14 cellular contexts compared by ENCODE assay signal in the genomic region with DNA sequence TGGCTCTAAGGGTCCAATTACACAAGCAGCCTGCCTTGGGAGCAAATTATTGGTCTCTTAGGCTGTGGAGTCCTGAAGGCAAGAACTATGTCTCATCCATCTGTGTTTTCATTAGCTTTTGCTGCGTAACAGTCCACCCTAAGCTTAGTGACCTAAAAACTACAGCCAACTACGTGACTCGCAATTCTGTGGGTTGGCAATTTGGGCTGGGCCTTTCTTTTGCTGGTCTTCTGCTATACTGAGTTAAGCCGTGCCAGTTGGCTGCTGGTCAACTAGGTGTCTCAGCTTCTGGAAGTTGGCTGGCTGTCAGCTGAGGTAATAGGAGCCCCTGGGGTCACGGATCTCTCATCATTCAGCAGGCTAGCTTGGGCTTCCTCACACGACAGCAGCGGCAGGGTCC.
A peak's percentile ranks its signal among the peaks of the same experiment; 100 is the strongest.
DNase-seq lines count a peak whose midpoint lies in the region; TF ChIP-seq lines count a peak whose summit lies in the region.
"Had no signal": no experiment of that assay in that cellular context is flagged by ENCODE, and none has a peak within 500 bp of the region (broad histone marks: within the 10 kb centered on the region; RNA-seq: fewer than 3 reads in every experiment).

No MANE protein-coding gene starts in this region.

- no peaks in the 10 kb centered on the region for H3K9me3 ChIP-seq in parathyroid adenoma (ENCODE audit: control insufficient read depth, low read length)
- H3K9me3 ChIP-seq: BE2C had no signal

- H3K9ac ChIP-seq in parathyroid adenoma: no peak overlapping the region

- H2AFZ ChIP-seq in parathyroid adenoma: peak overlapping the region; percentile 42

- H3K27me3 ChIP-seq in parathyroid adenoma (ENCODE audit: control insufficient read depth, insufficient read depth, low read length): no peaks in the 10 kb centered on the region
- H3K27me3 ChIP-seq: BE2C had no signal

- H3K4me2 ChIP-seq in parathyroid adenoma (ENCODE audit: low read length): no peak overlapping the region

- H3K27ac Mint-ChIP-seq in Calu3 (ENCODE audit: unreplicated experiment): no peak overlapping the region
- H3K27ac Mint-ChIP-seq: activated naive CD4-positive, alpha-beta T cell treated with anti-CD3 and anti-CD28 coated beads, Interleukin-2, amount 50 U/mL, for 72 hours had no signal

- H3K4me3 Mint-ChIP-seq in Calu3 (ENCODE audit: low read depth, unreplicated experiment): no peak overlapping the region
- H3K4me3 Mint-ChIP-seq: central memory CD8-positive, alpha-beta T cell had no signal

- no peaks in the 10 kb centered on the region for H3K36me3 Mint-ChIP-seq in Calu3 (ENCODE audit: insufficient read depth, unreplicated experiment)
- H3K36me3 Mint-ChIP-seq: activated naive CD4-positive, alpha-beta T cell treated with anti-CD3 and anti-CD28 coated beads, Interleukin-2, amount 50 U/mL, for 72 hours had no signal

- H3K4me1 ChIP-seq in parathyroid adenoma: no peaks in the 10 kb centered on the region
- H3K4me1 ChIP-seq: BE2C had no signal

- no peaks in the 10 kb centered on the region for H3K36me3 ChIP-seq in parathyroid adenoma (ENCODE audit: control insufficient read depth, insufficient read depth, low read length)
- H3K36me3 ChIP-seq: BE2C had no signal

- intact Hi-C loops in Calu3 (cut with micrococcal nuclease; ENCODE audit: unreplicated experiment): loop anchor here (2.0 kb wide), 1 partner anchor 322 kb away; a partner anchor contains a TSS

- no peak overlapping the region for H3K27ac ChIP-seq in parathyroid adenoma

- BruUV-seq in Calu3 (replicated peaks; lab: Mats Ljungman, UMichigan): no TSS peak

- H3K4me1 Mint-ChIP-seq in Calu3 (ENCODE audit: low read depth, unreplicated experiment): no peaks in the 10 kb centered on the region
- H3K4me1 Mint-ChIP-seq: central memory CD8-positive, alpha-beta T cell had no signal

- TF ChIP-seq CTCF in parathyroid adenoma (IDR thresholded peaks at IDR 0.05) (no peak), Calu3 (IDR thresholded peaks at IDR 0.05; ENCODE audit: unreplicated experiment) (no peak)

- no peaks in the 10 kb centered on the region for H3K79me2 ChIP-seq in parathyroid adenoma

- DNase-seq in EH (ENCODE audit: low read depth) (peak; percentile 64), NCI-H69 (lab: John Stamatoyannopoulos, UW) (peak; percentile 38), cerebellar cortex (ENCODE audit: low spot score) (peak; percentile 2), Calu3 (no peak), T-helper 9 cell (no peak), GM19238 (ENCODE audit: insufficient read length, low spot score) (no peak), NCI-H510A treated with DMSO at 0.1 percent for 48 hours (lab: John Stamatoyannopoulos, UW) (no peak)
- DNase-seq: activated CD4-positive, CD25-positive, alpha-beta regulatory T cell; BE2C; kidney glomerular epithelial cell; NCI-H345 had no signal

- CTCF ChIA-PET in Calu3 (lab: Charles Lee): interaction anchor here (0.9 kb wide), 2 partner anchors 232 to 514 kb away, joined by 6 to 7 read pairs; no protein-coding TSS in a partner anchor

- H3K9me3 Mint-ChIP-seq in Calu3 (ENCODE audit: low read depth, unreplicated experiment): no peaks in the 10 kb centered on the region
- H3K9me3 Mint-ChIP-seq: activated naive CD4-positive, alpha-beta T cell treated with anti-CD3 and anti-CD28 coated beads, Interleukin-2, amount 50 U/mL, for 72 hours; central memory CD8-positive, alpha-beta T cell had no signal

- H3K27me3 Mint-ChIP-seq in Calu3 (ENCODE audit: unreplicated experiment): no peaks in the 10 kb centered on the region
- H3K27me3 Mint-ChIP-seq: central memory CD8-positive, alpha-beta T cell had no signal

- H3K4me3 ChIP-seq in parathyroid adenoma (ENCODE audit: low read depth, low read length): no peak overlapping the region

Comparison
In these comparisons a context has a peak if more than half of its experiments do, and no peak if none do; other contexts are left out.
1. DNase-seq: peak in EH (single experiment), NCI-H69 (single experiment) and cerebellar cortex (single experiment); none in Calu3 (single experiment), T-helper 9 cell (single experiment), GM19238 (single experiment) and NCI-H510A treated with DMSO at 0.1 percent for 48 hours (single experiment).